In genomic region chr1:112501810-112502641, GRCh38 we compare ENCODE assay signal across 8 cellular contexts. TPM values are rescaled to one million over a fixed set of nuclear protein-coding genes. Genes with fewer than 3 reads are reported as not detected.
DNase-seq lines count a peak whose midpoint lies in the region; ATAC-seq and TF ChIP-seq lines count a peak whose summit lies in the region.

No MANE protein-coding gene starts in this region.

- RAD21 ChIA-PET in HCT116 (lab: Charles Lee; ENCODE audit: low non-redundant PET in 1 of 2, low total read pairs in 2 of 2, uncharacterized antibody in 2 of 2, unreplicated experiment in 2 of 2) = no interaction called here

- H3K27me3 ChIP-seq in CD8-positive, alpha-beta memory T cell (ENCODE audit: insufficient read depth, low read length, poor library complexity, severe bottlenecking) = peaks cover 42% of the 10 kb centered on the region
- H3K27me3 ChIP-seq in HCT116 (ENCODE audit: insufficient read depth, low read length) = no peaks in the 10 kb centered on the region

- CTCF ChIA-PET in CD8-positive, alpha-beta memory T cell (lab: Charles Lee) = interaction anchor here (0.6 to 3.8 kb wide), 31 partner anchors 9 to 571 kb away, joined by 3 to 51 read pairs (median 4); partner anchors contain the start of genes LRIG2, MOV10, PPM1J and ST7L
- CTCF ChIA-PET in HCT116 (lab: Charles Lee) = interaction anchor here (1.1 to 1.7 kb wide), 5 partner anchors 9 to 206 kb away, joined by 3 to 11 read pairs (median 4); partner anchors contain the start of gene ST7L

- peak overlapping the region; percentile 34 for H3K4me3 ChIP-seq in CD8-positive, alpha-beta memory T cell (ENCODE audit: low read length)
- peak overlapping the region; percentile 28 to 50 for H3K4me3 ChIP-seq in HCT116 (replicated peaks in 1 of 2; ENCODE audit: low read depth in 1 of 2, low read length in 2 of 2)
- peak overlapping the region; percentile 51 for H3K4me3 ChIP-seq in epithelial cell of esophagus (ENCODE audit: low read length)

- TF ChIP-seq CTCF in HCT116 (IDR thresholded peaks at IDR 0.05 in 2 of 3, conservative IDR thresholded peaks at IDR 0.05 in 1 of 3; ENCODE audit: borderline replicate concordance in 1 of 3, insufficient read depth in 1 of 3, low read depth in 2 of 3, low read length in 2 of 3) (peak; percentile 27 to 35 (median 33); a peak in 4 of 6 replicates), epithelial cell of esophagus (IDR thresholded peaks at IDR 0.05; ENCODE audit: insufficient read depth, low read depth, low read length, missing control alignments) (peak; percentile 75)

- H3K36me3 Mint-ChIP-seq in CD8-positive, alpha-beta memory T cell = peaks cover 0 to 2% (median 0%) of the 10 kb centered on the region in 3 donors

- H3K9ac ChIP-seq in HCT116 (ENCODE audit: low read length) = 0 out of 2 replicates have a peak overlapping the region, but pooled peaks have one; percentile 25

- no peaks in the 10 kb centered on the region for H4K20me1 ChIP-seq in HCT116 (ENCODE audit: insufficient read depth)

- H2AFZ ChIP-seq in HCT116 (ENCODE audit: low read depth, low read length, poor library complexity, severe bottlenecking) = peak overlapping the region; percentile 48

- peak overlapping the region; percentile 68 for H3K4me2 ChIP-seq in HCT116 (ENCODE audit: low read length)

- peak overlapping the region; percentile 7 to 76 (median 70) for H3K4me3 Mint-ChIP-seq in CD8-positive, alpha-beta memory T cell

- intact Hi-C loops in HCT116 (cut with micrococcal nuclease) = loop anchor here (10.0 kb wide), 1 partner anchor 113 kb away; the partner anchor contains the start of genes CAPZA1 and ST7L

- peaks cover 50 to 74% of the 10 kb centered on the region in 2 donors for H3K27me3 Mint-ChIP-seq in CD8-positive, alpha-beta memory T cell

- H3K4me1 ChIP-seq in CD8-positive, alpha-beta memory T cell (ENCODE audit: insufficient read depth, low read length) = peaks cover 5% of the 10 kb centered on the region
- H3K4me1 ChIP-seq in HCT116 (ENCODE audit: control insufficient read depth in 1 of 2, insufficient read depth in 2 of 2, low read length in 2 of 2) = peaks cover 0 to 8% of the 10 kb centered on the region in 2 experiments; a peak in 1 of 4 replicates

- H3K27ac Mint-ChIP-seq in CD8-positive, alpha-beta memory T cell = no peak overlapping the region

- H3K27ac ChIP-seq in CD8-positive, alpha-beta memory T cell (ENCODE audit: low read depth, low read length) = no peak overlapping the region
- no peak overlapping the region for H3K27ac ChIP-seq in HCT116 (ENCODE audit: low read depth, low read length)

- H3K4me1 Mint-ChIP-seq in CD8-positive, alpha-beta memory T cell = peaks cover 2 to 11% (median 6%) of the 10 kb centered on the region in 3 donors

- H3K36me3 ChIP-seq in CD8-positive, alpha-beta memory T cell (ENCODE audit: insufficient read depth, low read length) = no peaks in the 10 kb centered on the region
- H3K36me3 ChIP-seq in HCT116 (ENCODE audit: control insufficient read depth in 1 of 2, insufficient read depth in 2 of 2, low read length in 2 of 2) = no peaks in the 10 kb centered on the region

- TF ChIP-seq POLR2A in HCT116 (IDR thresholded peaks at IDR 0.05; ENCODE audit: borderline replicate concordance, extremely low read depth, insufficient read depth, insufficient read length) = no peak

- ATAC-seq in HCT116 (peak; percentile 78), GM18519 (IDR thresholded peaks at IDR 0.05; ENCODE audit: low FRiP score, unreplicated experiment) (no peak)

- no peaks in the 10 kb centered on the region for H3K9me2 ChIP-seq in HCT116 (ENCODE audit: insufficient read depth)

- peak; percentile 29 to 68 (median 36) for DNase-seq in CD8-positive, alpha-beta memory T cell
- DNase-seq in HCT116 (ENCODE audit: low read depth, low spot score) = no peak
- peak; percentile 62 for DNase-seq in NCI-H748 (lab: John Stamatoyannopoulos, UW; ENCODE audit: unreplicated experiment)
- DNase-seq in activated T-cell treated with anti-CD3 and anti-CD28 coated beads for 24 hours (ENCODE audit: low read depth) = peak; percentile 32
- DNase-seq in epithelial cell of esophagus (ENCODE audit: low read depth) = peak; percentile 70
- peak; percentile 81 for DNase-seq in midbrain (lab: John Stamatoyannopoulos, UW)
- DNase-seq in stimulated activated CD8-positive, alpha-beta memory T cell treated with anti-CD3 and anti-CD28 coated beads, Interleukin-4, amount 100 ng/mL, for 48 hours = peak; percentile 75

- H3K9me3 Mint-ChIP-seq in CD8-positive, alpha-beta memory T cell = peaks cover 0 to 2% (median 0%) of the 10 kb centered on the region in 5 donors

- TF ChIP-seq RAD21 in HCT116 (IDR thresholded peaks at IDR 0.05; ENCODE audit: low read depth) = peak; percentile 59

- no peaks in the 10 kb centered on the region for H3K79me2 ChIP-seq in HCT116 (ENCODE audit: insufficient read depth, low read length)

- H3K9me3 ChIP-seq in CD8-positive, alpha-beta memory T cell (ENCODE audit: low read length) = no peaks in the 10 kb centered on the region
- H3K9me3 ChIP-seq in HCT116 (ENCODE audit: control insufficient read depth in 1 of 2, insufficient read depth in 1 of 2, low read depth in 1 of 2, low read length in 2 of 2) = no peaks in the 10 kb centered on the region

- POLR2A ChIA-PET in CD8-positive, alpha-beta memory T cell (lab: Charles Lee) = interaction anchor here (0.7 to 1.5 kb wide), 3 partner anchors 115 to 206 kb away, joined by 3 to 4 read pairs (median 3); no protein-coding TSS in a partner anchor
- POLR2A ChIA-PET in HCT116 (lab: Charles Lee) = no interaction called here

- BruUV-seq in HCT116 (replicated peaks; lab: Mats Ljungman, UMichigan) = no TSS peak

TF ChIP-seq in HCT116, 20 proteins besides CTCF, POLR2A, EP300 and RAD21:
- TF ChIP-seq JUND (IDR thresholded peaks at IDR 0.05) (no peak), CEBPB (IDR thresholded peaks at IDR 0.05; ENCODE audit: low read depth) (no peak), EGR1 (IDR thresholded peaks at IDR 0.05; ENCODE audit: low read depth) (no peak), YY1 (IDR thresholded peaks at IDR 0.05; ENCODE audit: extremely low read depth, insufficient replicate concordance, low read depth, low read length) (no peak), ZFX (IDR thresholded peaks at IDR 0.05) (peak; percentile 22; the same call in 1 of the 2 replicates), MAX (IDR thresholded peaks at IDR 0.05) (peak; percentile 47; the same call in 1 of the 2 replicates)

RNA-seq across cellular contexts. Expression of gene WNT2B, which starts 6.7 kb away (rescaled TPM):
- under 1 TPM; 0.09 to 0.13 TPM for total RNA-seq in CD8-positive, alpha-beta memory T cell
- 0.09 TPM for polyA plus RNA-seq in CD8-positive, alpha-beta memory T cell
- 1.5 TPM for total RNA-seq in HCT116 (2021; ENCODE audit: unreplicated experiment)
- 1.5 and 1.8 TPM in 2 replicates for polyA plus RNA-seq in HCT116 (2012)
